In genomic region chr21:40318371-40318770, GRCh38 we compare ENCODE assay signal across 29 cellular contexts.
"Had no signal": no experiment of that assay in that cellular context is flagged by ENCODE, and none has a peak within 500 bp of the region (broad histone marks: within the 10 kb centered on the region; RNA-seq: fewer than 3 reads in every experiment).

No MANE protein-coding gene starts in this region.

- H3K36me3 ChIP-seq: colonic mucosa, esophagus muscularis mucosa, esophagus squamous epithelium, gastrocnemius medialis, gastroesophageal sphincter, heart left ventricle, heart right ventricle had no signal

- H3K4me3 ChIP-seq: colonic mucosa, coronary artery, dorsolateral prefrontal cortex, esophagus muscularis mucosa, esophagus squamous epithelium, gastrocnemius medialis, gastroesophageal sphincter, heart left ventricle, heart right ventricle had no signal

- FAIRE-seq: colon, endometrium, endothelial cell of umbilical vein, frontal cortex had no signal

- ATAC-seq: effector memory CD8-positive, alpha-beta T cell; esophagus mucosa; foreskin keratinocyte; gastrocnemius medialis; gastroesophageal sphincter; heart left ventricle; heart right ventricle had no signal

- H3K9me3 ChIP-seq: colonic mucosa, esophagus muscularis mucosa, esophagus squamous epithelium, gastrocnemius medialis, gastroesophageal sphincter, heart left ventricle had no signal

- H3K27me3 Mint-ChIP-seq: dendritic cell treated with granulocyte-macrophage colony-stimulating factor and Interleukin-4, amounts not matched to agents 40 ng/mL and 50 ng/mL, for 4 days; effector memory CD8-positive, alpha-beta T cell had no signal

- H3K27me3 ChIP-seq: colonic mucosa, dorsolateral prefrontal cortex, esophagus muscularis mucosa, esophagus squamous epithelium, foreskin keratinocyte, gastrocnemius medialis, gastroesophageal sphincter, heart left ventricle, heart right ventricle had no signal

- H3K4me3 Mint-ChIP-seq: dendritic cell treated with granulocyte-macrophage colony-stimulating factor and Interleukin-4, amounts not matched to agents 40 ng/mL and 50 ng/mL, for 4 days; effector memory CD8-positive, alpha-beta T cell; endodermal cell had no signal

- H3K27ac Mint-ChIP-seq: dendritic cell treated with granulocyte-macrophage colony-stimulating factor and Interleukin-4, amounts not matched to agents 40 ng/mL and 50 ng/mL, for 4 days; effector memory CD8-positive, alpha-beta T cell; endodermal cell had no signal

- H3K9me3 Mint-ChIP-seq: dendritic cell treated with granulocyte-macrophage colony-stimulating factor and Interleukin-4, amounts not matched to agents 40 ng/mL and 50 ng/mL, for 4 days; endodermal cell had no signal

- H3K27ac ChIP-seq: colonic mucosa, coronary artery, dorsolateral prefrontal cortex, epithelial cell of prostate, esophagus muscularis mucosa, esophagus squamous epithelium, foreskin keratinocyte, gastrocnemius medialis, gastroesophageal sphincter, heart left ventricle, heart right ventricle had no signal

- DNase-seq: colonic mucosa; cortex of kidney; dermis blood vessel endothelial cell; dorsolateral prefrontal cortex; effector CD4-positive, alpha-beta T cell; effector CD8-positive, alpha-beta T cell; effector memory CD4-positive, alpha-beta T cell; effector memory CD8-positive, alpha-beta T cell; endodermal cell; erythroblast; esophagus squamous epithelium; foreskin fibroblast; foreskin keratinocyte; foreskin melanocyte; gastrocnemius medialis; glutamatergic neuron; head of caudate nucleus; heart left ventricle; heart right ventricle had no signal

- H3K4me1 ChIP-seq: colonic mucosa, esophagus muscularis mucosa, esophagus squamous epithelium, foreskin keratinocyte, gastrocnemius medialis, gastroesophageal sphincter, heart left ventricle, heart right ventricle had no signal
